9 cellular contexts compared by ENCODE assay signal in genomic region chr18:809985-810642, GRCh38. TPM values are rescaled to one million over a fixed set of nuclear protein-coding genes. Genes with fewer than 3 reads are reported as not detected.
A peak's percentile ranks its signal among the peaks of the same experiment; 100 is the strongest.
DNase-seq lines count a peak whose midpoint lies in the region; ATAC-seq and TF ChIP-seq lines count a peak whose summit lies in the region.
"Had no signal": no experiment of that assay in that cellular context is flagged by ENCODE, and none has a peak within 500 bp of the region (broad histone marks: within the 10 kb centered on the region; RNA-seq: fewer than 3 reads in every experiment).

No MANE protein-coding gene starts in this region.

- no peak overlapping the region; the same call in 1 of the 2 replicates for H3K9ac ChIP-seq in SK-N-SH

- DNase-seq in SK-N-SH: no peak
- DNase-seq in skeletal muscle cell (ENCODE audit: low read depth): no peak
- no peak for DNase-seq in NCI-H2081 (lab: John Stamatoyannopoulos, UW)
- no peak for DNase-seq in substantia nigra (lab: John Stamatoyannopoulos, UW)
- DNase-seq: mesendoderm had no signal

- ATAC-seq in SK-N-SH treated with all-trans-retinoic acid at 6 μM for 48 hours (no peak), HG03342 (IDR thresholded peaks at IDR 0.05; ENCODE audit: unreplicated experiment) (peak; percentile 25), GM21367 (IDR thresholded peaks at IDR 0.05; ENCODE audit: unreplicated experiment) (no peak)

- H3F3A ChIP-seq in SK-N-SH (replicated peaks; ENCODE audit: insufficient read depth): peaks cover 9% of the 10 kb centered on the region

- no peak for TF ChIP-seq EP300 in SK-N-SH (IDR thresholded peaks at IDR 0.05; ENCODE audit: borderline replicate concordance in 1 of 2, low read depth in 1 of 2, low read length in 1 of 2)

- H3K9me3 Mint-ChIP-seq in brain: peaks cover 0 to 5% (median 0%) of the 10 kb centered on the region in 5 experiments

- TF ChIP-seq CTCF in SK-N-SH (IDR thresholded peaks at IDR 0.05): no peak
- TF ChIP-seq CTCF in brain (conservative IDR thresholded peaks at IDR 0.05): no peak

- H3K27ac ChIP-seq in SK-N-SH (ENCODE audit: low read depth in 2 of 2, low read length in 1 of 2) (no peak overlapping the region), substantia nigra (ENCODE audit: low read depth, low read length, poor library complexity, severe bottlenecking) (no peak overlapping the region)

- no peaks in the 10 kb centered on the region for H3K36me3 ChIP-seq in SK-N-SH (replicated peaks in 1 of 2; ENCODE audit: control insufficient read depth in 1 of 2, insufficient read depth in 2 of 2, low read length in 1 of 2)

- H3K27me3 Mint-ChIP-seq in brain: peaks cover 20% of the 10 kb centered on the region

- H2AFZ ChIP-seq in SK-N-SH (ENCODE audit: low read depth): no peak overlapping the region

- peaks cover 60% of the 10 kb centered on the region for H3K79me2 ChIP-seq in SK-N-SH (ENCODE audit: insufficient read depth)

- no peaks in the 10 kb centered on the region for H3K9me3 ChIP-seq in SK-N-SH

- POLR2A ChIA-PET in SK-N-SH (lab: Yijun Ruan, JAX): no interaction called here

- peak overlapping the region; percentile 92 to 99 (median 95) for H3K4me3 Mint-ChIP-seq in brain

- H3K4me3 ChIP-seq in SK-N-SH (ENCODE audit: low read depth in 2 of 2, low read length in 1 of 2) (peak overlapping the region in 1 of 2 experiments; percentile 89; a peak in 1 of 4 replicates), skeletal muscle cell (ENCODE audit: low read depth, low read length) (peak overlapping the region; percentile 87)

- TF ChIP-seq RAD21 in SK-N-SH (IDR thresholded peaks at IDR 0.05; ENCODE audit: low read length): no peak

- peak overlapping the region; percentile 93; the same call in 1 of the 2 replicates for H3K4me2 ChIP-seq in SK-N-SH

- H3K4me1 Mint-ChIP-seq in brain: peaks cover 69% of the 10 kb centered on the region

- 0 out of 2 replicates have a peak, but pooled peaks cover 7% of the 10 kb centered on the region for H3K27me3 ChIP-seq in SK-N-SH (ENCODE audit: insufficient read depth)

- peaks cover 35% of the 10 kb centered on the region for H4K20me1 ChIP-seq in SK-N-SH (ENCODE audit: insufficient read depth)

- H3K36me3 Mint-ChIP-seq in brain: no peaks in the 10 kb centered on the region

- no peaks in the 10 kb centered on the region; a peak in 3 of 4 replicates for H3K4me1 ChIP-seq in SK-N-SH (ENCODE audit: control insufficient read depth in 1 of 2, insufficient read depth in 2 of 2, low read depth in 1 of 2, low read length in 1 of 2)

- 59% methylated on average over 6 of the region's 6 CpGs for WGBS in SK-N-SH (ENCODE audit: low lambda C conversion rate)

- H3K27ac Mint-ChIP-seq in brain: peak overlapping the region in 2 of 5 experiments; percentile 44 to 95

- no peaks in the 10 kb centered on the region for H3K9me2 ChIP-seq in SK-N-SH

- CTCF ChIA-PET in SK-N-SH (lab: Yijun Ruan, JAX): interaction anchor here (1.0 kb wide), 2 partner anchors 11 to 20 kb away, joined by 3 read pairs; no protein-coding TSS in a partner anchor

TF ChIP-seq in SK-N-SH, 30 proteins besides CTCF, POLR2A, EP300 and RAD21 (continues in another document):
- TF ChIP-seq USF2 (IDR thresholded peaks at IDR 0.05; ENCODE audit: borderline replicate concordance, low read depth, low read length) (no peak), CHD2 (IDR thresholded peaks at IDR 0.05; ENCODE audit: low read length, partially characterized antibody) (no peak), USF1 (IDR thresholded peaks at IDR 0.05; ENCODE audit: borderline replicate concordance, low read depth) (no peak), MAX (IDR thresholded peaks at IDR 0.05; ENCODE audit: low read depth) (no peak), GATA2 (CRISPR knock-in tag; IDR thresholded peaks at IDR 0.05) (no peak), FOXJ3 (CRISPR knock-in tag; IDR thresholded peaks at IDR 0.05) (no peak), ZBTB33 (IDR thresholded peaks at IDR 0.05; ENCODE audit: borderline replicate concordance, low read depth) (no peak), TCF12 (IDR thresholded peaks at IDR 0.05) (no peak), TEAD4 (IDR thresholded peaks at IDR 0.05; ENCODE audit: borderline replicate concordance, insufficient read depth) (no peak), ELF1 (IDR thresholded peaks at IDR 0.05) (no peak)

TF ChIP-seq in SK-N-SH treated with all-trans-retinoic acid at 6 μM for 48 hours, 23 proteins besides CTCF, POLR2A, EP300 and RAD21:
- no peak for TF ChIP-seq RARB (CRISPR knock-in tag; IDR thresholded peaks at IDR 0.05)
TF ChIP-seq in SK-N-SH treated with all-trans-retinoic acid at 6 μM for 48 hours: peak in this region for 0.

RNA-seq across cellular contexts. Expression of gene YES1, which starts 1.9 kb away (rescaled TPM):
- polyA plus RNA-seq in SK-N-SH (2012; rRNA removed) (6.7 and 7.9 TPM in 2 replicates), brain (ENCODE audit: insufficient read depth, low read depth, low replicate concordance) (8.2 TPM)
- polyA plus RNA-seq in SK-N-SH (2012; cell fraction: cytosol; rRNA removed): 11.0 and 11.8 TPM in 2 replicates
- polyA plus RNA-seq in SK-N-SH (2012; cell fraction: nucleus; rRNA removed): 7.0 and 7.1 TPM in 2 replicates
